In genomic region chr12:128976120-128976519, GRCh38 we compare ENCODE assay signal across 9 cellular contexts.
DNase-seq lines count a peak whose midpoint lies in the region; ATAC-seq, FAIRE-seq and TF ChIP-seq lines count a peak whose summit lies in the region.
"Had no signal": no experiment of that assay in that cellular context is flagged by ENCODE, and none has a peak within 500 bp of the region (broad histone marks: within the 10 kb centered on the region; RNA-seq: fewer than 3 reads in every experiment).

No MANE protein-coding gene starts in this region.

- H3K9me2 ChIP-seq in SK-N-SH: no peaks in the 10 kb centered on the region

- in situ Hi-C loops in GM12878 (cut with MboI): loop anchor here (10.0 kb wide), 1 partner anchor 939 kb away; no protein-coding TSS in a partner anchor

- H3K4me2 ChIP-seq in GM12878 (ENCODE audit: control insufficient read depth, insufficient read depth) (no peak overlapping the region), SK-N-SH (no peak overlapping the region)

- POLR2A ChIA-PET in GM12878 (lab: Charles Lee): interaction anchor here (0.5 kb wide), 1 partner anchor 184 kb away, joined by 3 read pairs; no protein-coding TSS in a partner anchor
- POLR2A ChIA-PET in SK-N-SH (lab: Yijun Ruan, JAX): no interaction called here

- no peak overlapping the region for H3K27ac ChIP-seq in GM12878 (ENCODE audit: control insufficient read depth, insufficient read depth)
- H3K27ac ChIP-seq in SK-N-SH (ENCODE audit: low read depth in 2 of 2, low read length in 1 of 2): no peak overlapping the region
- no peak overlapping the region for H3K27ac ChIP-seq in effector memory CD4-positive, alpha-beta T cell (ENCODE audit: insufficient read depth, low read length, poor library complexity, severe bottlenecking)

- H2AFZ ChIP-seq in GM12878 (ENCODE audit: control insufficient read depth, low read depth, low read length) (no peak overlapping the region), SK-N-SH (ENCODE audit: low read depth) (no peak overlapping the region)

- H4K20me1 ChIP-seq in GM12878 (ENCODE audit: control insufficient read depth, insufficient read depth) (no peaks in the 10 kb centered on the region), SK-N-SH (ENCODE audit: insufficient read depth) (no peaks in the 10 kb centered on the region)

- H3K4me1 Mint-ChIP-seq in nephron progenitor cell: peaks cover 57% of the 10 kb centered on the region

- H3K36me3 ChIP-seq in GM12878 (ENCODE audit: control insufficient read depth in 2 of 2, insufficient read depth in 2 of 2, low read length in 1 of 2) (no peaks in the 10 kb centered on the region; a peak in 1 of 4 replicates), SK-N-SH (replicated peaks in 1 of 2; ENCODE audit: control insufficient read depth in 1 of 2, insufficient read depth in 2 of 2, low read length in 1 of 2) (no peaks in the 10 kb centered on the region)
- no peaks in the 10 kb centered on the region for H3K36me3 ChIP-seq in effector memory CD4-positive, alpha-beta T cell (ENCODE audit: control insufficient read depth, insufficient read depth, low read length)

- H3K9me3 ChIP-seq in GM12878 (replicated peaks; ENCODE audit: control insufficient read depth, insufficient read depth, low read length) (no peaks in the 10 kb centered on the region), SK-N-SH (no peaks in the 10 kb centered on the region)
- H3K9me3 ChIP-seq in effector memory CD4-positive, alpha-beta T cell (ENCODE audit: control insufficient read depth, low read length): no peaks in the 10 kb centered on the region

- H3K4me3 ChIP-seq in GM12878: no peak overlapping the region
- no peak overlapping the region for H3K4me3 ChIP-seq in SK-N-SH (ENCODE audit: low read depth in 2 of 2, low read length in 1 of 2)
- no peak overlapping the region for H3K4me3 ChIP-seq in effector memory CD4-positive, alpha-beta T cell (ENCODE audit: insufficient read depth, low read depth, low read length, poor library complexity, severe bottlenecking)

- no peaks in the 10 kb centered on the region for H3K4me1 ChIP-seq in GM12878 (ENCODE audit: control insufficient read depth, insufficient read depth, low read length)
- no peaks in the 10 kb centered on the region for H3K4me1 ChIP-seq in SK-N-SH (ENCODE audit: control insufficient read depth in 1 of 2, insufficient read depth in 2 of 2, low read depth in 1 of 2, low read length in 1 of 2)
- no peaks in the 10 kb centered on the region for H3K4me1 ChIP-seq in effector memory CD4-positive, alpha-beta T cell (ENCODE audit: control insufficient read depth, insufficient read depth, low read length, poor library complexity, severe bottlenecking)

- intact Hi-C loops in GM12878 (cut with micrococcal nuclease; ENCODE audit: unreplicated experiment): no loop called here

- TF ChIP-seq CTCF in GM12878 (IDR thresholded peaks at IDR 0.05 in 2 of 3, conservative IDR thresholded peaks at IDR 0.05 in 1 of 3; ENCODE audit: control insufficient read depth in 2 of 3, extremely low read depth in 1 of 3, insufficient read depth in 1 of 3, low read depth in 3 of 3, low read length in 3 of 3) (peak in 2 of 3 experiments; percentile 17 to 38; a peak in 2 of 6 replicates), nephron progenitor cell (IDR thresholded peaks at IDR 0.05) (peak; percentile 61), SK-N-SH (IDR thresholded peaks at IDR 0.05) (no peak)

- BruUV-seq in GM12878 (replicated peaks; lab: Mats Ljungman, UMichigan): no TSS peak

- H3K9me3 Mint-ChIP-seq in nephron progenitor cell: no peaks in the 10 kb centered on the region

- TF ChIP-seq EP300 in GM12878 (IDR thresholded peaks at IDR 0.05; ENCODE audit: borderline replicate concordance in 1 of 2, control insufficient read depth in 1 of 2, low read depth in 2 of 2, low read length in 2 of 2) (no peak), SK-N-SH (IDR thresholded peaks at IDR 0.05; ENCODE audit: borderline replicate concordance in 1 of 2, low read depth in 1 of 2, low read length in 1 of 2) (no peak)

- FAIRE-seq in GM12878 (lab: Jason Lieb, UNC): no peak

- peaks cover 37% of the 10 kb centered on the region for H3K27me3 Mint-ChIP-seq in nephron progenitor cell (ENCODE audit: low read depth, poor library complexity)

- CTCF ChIA-PET in GM12878 (lab: Yijun Ruan, JAX): interaction anchor here (0.7 to 2.1 kb wide), 4 partner anchors 10 to 34 kb away, joined by 3 to 21 read pairs (median 4); no protein-coding TSS in a partner anchor
- CTCF ChIA-PET in SK-N-SH (lab: Yijun Ruan, JAX): interaction anchor here (1.1 kb wide), 1 partner anchor 14 kb away, joined by 3 read pairs; no protein-coding TSS in a partner anchor

- 5% methylated on average over 14 of the region's 14 CpGs for WGBS in GM12878 (ENCODE audit: insufficient coverage, insufficient replicate concordance, low lambda C conversion rate, missing lambda C conversion rate)
- 47% methylated on average over 14 of the region's 14 CpGs for WGBS in SK-N-SH (ENCODE audit: low lambda C conversion rate)

- peak overlapping the region; percentile 72 for H3K4me3 Mint-ChIP-seq in nephron progenitor cell

- H3K36me3 Mint-ChIP-seq in nephron progenitor cell (ENCODE audit: low read depth): no peaks in the 10 kb centered on the region

- no peak for TF ChIP-seq RAD21 in GM12878 (IDR thresholded peaks at IDR 0.05; ENCODE audit: insufficient read depth, low read depth, low read length)
- no peak for TF ChIP-seq RAD21 in SK-N-SH (IDR thresholded peaks at IDR 0.05; ENCODE audit: low read length)

- TF ChIP-seq POLR2A in GM12878 (IDR thresholded peaks at IDR 0.05; ENCODE audit: low read depth, low read length): no peak

- H3F3A ChIP-seq in SK-N-SH (replicated peaks; ENCODE audit: insufficient read depth): no peaks in the 10 kb centered on the region

- SMC1A ChIA-PET in GM12878 (lab: Charles Lee; ENCODE audit: uncharacterized antibody, unreplicated experiment): interaction anchor here (1.6 kb wide), 1 partner anchor 10 kb away, joined by 6 read pairs; no protein-coding TSS in a partner anchor

- peak; percentile 70 for ATAC-seq in GM12878

- no peak overlapping the region for H3K27ac Mint-ChIP-seq in nephron progenitor cell

- H3K27me3 ChIP-seq in GM12878 (replicated peaks in 1 of 2; ENCODE audit: control insufficient read depth in 2 of 2, insufficient read depth in 2 of 2, low read length in 1 of 2) (no peaks in the 10 kb centered on the region), SK-N-SH (ENCODE audit: insufficient read depth) (no peaks in the 10 kb centered on the region)
- H3K27me3 ChIP-seq in effector memory CD4-positive, alpha-beta T cell (replicated peaks; ENCODE audit: control insufficient read depth, insufficient read depth, low read length, poor library complexity, severe bottlenecking): no peaks in the 10 kb centered on the region

- H3K9ac ChIP-seq in GM12878 (ENCODE audit: control insufficient read depth, insufficient read depth, low read length) (no peak overlapping the region), SK-N-SH (no peak overlapping the region)

- DNase-seq in Daoy (ENCODE audit: low read depth): peak; percentile 79
- peak; percentile 11 for DNase-seq in HT-29 (ENCODE audit: low spot score)
- DNase-seq in GM12878 (ENCODE audit: low read depth, low spot score): no peak
- DNase-seq in nephron progenitor cell: peak; percentile 71
- DNase-seq in SK-N-SH: no peak
- DNase-seq in effector memory CD4-positive, alpha-beta T cell: no peak
- DNase-seq in dermis blood vessel endothelial cell: no peak
- no peak for DNase-seq in NCI-H1694 treated with DMSO at 0.1 percent for 48 hours (lab: John Stamatoyannopoulos, UW)
- DNase-seq: kidney glomerular epithelial cell had no signal

- RAD21 ChIA-PET in GM12878 (lab: Charles Lee; ENCODE audit: unreplicated experiment): interaction anchor here (1.2 kb wide), 1 partner anchor 154 kb away, joined by 4 read pairs; no protein-coding TSS in a partner anchor

- H3K79me2 ChIP-seq in GM12878 (ENCODE audit: control insufficient read depth, insufficient read depth, low read length): no peaks in the 10 kb centered on the region
- H3K79me2 ChIP-seq in SK-N-SH (ENCODE audit: insufficient read depth): no peaks in the 10 kb centered on the region

TF ChIP-seq in GM12878, 131 proteins besides CTCF, POLR2A, EP300 and RAD21 (continues in another document):
- TF ChIP-seq ZNF274 (IDR thresholded peaks at IDR 0.05; ENCODE audit: insufficient read depth, insufficient read length): no peak
- no peak for TF ChIP-seq RCOR1 (conservative IDR thresholded peaks at IDR 0.05; ENCODE audit: low read depth, low read length)
- TF ChIP-seq CHD1 (IDR thresholded peaks at IDR 0.05; ENCODE audit: low read depth, low read length): no peak
- no peak for TF ChIP-seq RUNX3 (IDR thresholded peaks at IDR 0.05; ENCODE audit: low read length)
- no peak for TF ChIP-seq BCL11A (IDR thresholded peaks at IDR 0.05; ENCODE audit: low read depth, low read length)
- TF ChIP-seq POU2F2 (IDR thresholded peaks at IDR 0.05; ENCODE audit: borderline replicate concordance, low read depth, low read length): no peak
- no peak for TF ChIP-seq IKZF1 (conservative IDR thresholded peaks at IDR 0.05)

TF ChIP-seq in SK-N-SH, 30 proteins besides CTCF, POLR2A, EP300 and RAD21 (continues in another document):
- no peak for TF ChIP-seq EZH2phosphoT487 (IDR thresholded peaks at IDR 0.05; ENCODE audit: borderline replicate concordance, low read depth)
- TF ChIP-seq JUND (IDR thresholded peaks at IDR 0.05): no peak
- no peak for TF ChIP-seq USF1 (IDR thresholded peaks at IDR 0.05; ENCODE audit: borderline replicate concordance, low read depth)
- TF ChIP-seq MXI1 (IDR thresholded peaks at IDR 0.05; ENCODE audit: low read depth, low read length): no peak
- no peak for TF ChIP-seq RXRA (IDR thresholded peaks at IDR 0.05; ENCODE audit: borderline replicate concordance, low read depth)
- no peak for TF ChIP-seq PBX3 (IDR thresholded peaks at IDR 0.05)
- TF ChIP-seq, protein P1, sequence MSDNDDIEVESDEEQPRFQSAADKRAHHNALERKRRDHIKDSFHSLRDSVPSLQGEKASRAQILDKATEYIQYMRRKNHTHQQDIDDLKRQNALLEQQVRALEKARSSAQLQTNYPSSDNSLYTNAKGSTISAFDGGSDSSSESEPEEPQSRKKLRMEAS (IDR thresholded peaks at IDR 0.05; ENCODE audit: low read depth): no peak

Comparison
In these comparisons a context has a peak if more than half of its experiments do, and no peak if none do; other contexts are left out.
1. DNase-seq: peak in Daoy (single experiment), HT-29 (single experiment) and nephron progenitor cell (single experiment); none in GM12878 (single experiment), SK-N-SH (single experiment), effector memory CD4-positive, alpha-beta T cell (0 of 3), dermis blood vessel endothelial cell (single experiment) and NCI-H1694 treated with DMSO at 0.1 percent for 48 hours (single experiment).